ENCODE assay signal across 22 cellular contexts in the genomic region with DNA sequence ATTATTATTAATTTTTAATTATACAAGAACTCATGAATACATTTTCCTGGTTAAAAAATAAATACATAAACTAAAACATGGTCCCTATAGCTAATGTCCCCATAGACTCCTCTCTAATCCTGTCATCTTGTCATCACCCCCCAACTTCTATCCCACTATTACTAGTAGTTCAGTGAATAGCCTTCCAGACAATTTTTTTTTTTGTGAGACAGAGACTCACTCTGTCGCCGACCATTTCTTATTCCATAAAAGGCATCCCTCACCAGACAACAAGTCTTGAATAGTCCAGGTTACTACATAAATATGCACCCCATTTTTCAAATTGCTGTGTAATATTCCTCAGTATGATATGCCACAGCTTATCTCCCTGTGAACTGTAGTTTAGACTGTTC. TPM values are rescaled to one million over a fixed set of nuclear protein-coding genes. Genes with fewer than 3 reads are reported as not detected.
DNase-seq lines count a peak whose midpoint lies in the region; ATAC-seq and TF ChIP-seq lines count a peak whose summit lies in the region.
"Had no signal": no experiment of that assay in that cellular context is flagged by ENCODE, and none has a peak within 500 bp of the region (broad histone marks: within the 10 kb centered on the region; RNA-seq: fewer than 3 reads in every experiment).

No MANE protein-coding gene starts in this region.

- H3K4me2 ChIP-seq in hepatocyte, result no peak overlapping the region

- TF ChIP-seq CTCF in right atrium auricular region (IDR thresholded peaks at IDR 0.05) (no peak), hepatocyte (IDR thresholded peaks at IDR 0.05; ENCODE audit: poor library complexity) (no peak), thoracic aorta (IDR thresholded peaks at IDR 0.05) (no peak), CD14-positive monocyte (IDR thresholded peaks at IDR 0.05) (no peak)

- H3K4me1 ChIP-seq in right atrium auricular region (peaks cover 0 to 57% of the 10 kb centered on the region in 2 donors), right cardiac atrium (ENCODE audit: control insufficient read depth, insufficient read depth, low read length) (peaks cover 13% of the 10 kb centered on the region), hepatocyte (ENCODE audit: insufficient read depth) (peaks cover 4% of the 10 kb centered on the region), thoracic aorta (ENCODE audit: control insufficient read depth in 1 of 2, low read depth in 2 of 2) (peaks cover 3 to 6% of the 10 kb centered on the region in 2 donors)
- H3K4me1 ChIP-seq: HAP-1 had no signal

- peaks cover 9% of the 10 kb centered on the region for H3K4me1 Mint-ChIP-seq in CD14-positive monocyte
- no peaks in the 10 kb centered on the region for H3K4me1 Mint-ChIP-seq in effector memory CD8-positive, alpha-beta T cell (ENCODE audit: low read depth in 2 of 2)
- H3K4me1 Mint-ChIP-seq: activated naive CD8-positive, alpha-beta T cell treated with anti-CD3 and anti-CD28 coated beads, Interleukin-2, amount 50 U/mL, for 24 hours; CD4-positive, CD25-positive, alpha-beta regulatory T cell had no signal

- no peak overlapping the region for H3K4me3 Mint-ChIP-seq in CD14-positive monocyte
- no peak overlapping the region for H3K4me3 Mint-ChIP-seq in effector memory CD8-positive, alpha-beta T cell
- H3K4me3 Mint-ChIP-seq: activated naive CD8-positive, alpha-beta T cell treated with anti-CD3 and anti-CD28 coated beads, Interleukin-2, amount 50 U/mL, for 24 hours; CD4-positive, CD25-positive, alpha-beta regulatory T cell; IgD-negative memory B cell had no signal

- H3K36me3 ChIP-seq in right atrium auricular region (no peaks in the 10 kb centered on the region), hepatocyte (replicated peaks; ENCODE audit: insufficient read depth, low read depth) (no peaks in the 10 kb centered on the region), thoracic aorta (no peaks in the 10 kb centered on the region)
- H3K36me3 ChIP-seq: HAP-1, SJCRH30 had no signal

- 44% methylated on average over 2 of the region's 2 CpGs for WGBS in right cardiac atrium
- 73% methylated on average over 2 of the region's 2 CpGs for WGBS in hepatocyte (ENCODE audit: low lambda C conversion rate, missing lambda C conversion rate)

- H3K9me2 ChIP-seq in hepatocyte (replicated peaks; ENCODE audit: insufficient read depth), result no peaks in the 10 kb centered on the region

- H3K4me3 ChIP-seq in right atrium auricular region (no peak overlapping the region), right cardiac atrium (ENCODE audit: low read length) (no peak overlapping the region), hepatocyte (no peak overlapping the region), thoracic aorta (no peak overlapping the region)
- H3K4me3 ChIP-seq: HAP-1, SJCRH30 had no signal

- H3K27me3 Mint-ChIP-seq in CD14-positive monocyte (ENCODE audit: low read depth in 3 of 3), result peaks cover 7 to 15% (median 9%) of the 10 kb centered on the region in 3 donors
- peaks cover 66 to 70% of the 10 kb centered on the region in 2 donors for H3K27me3 Mint-ChIP-seq in effector memory CD8-positive, alpha-beta T cell

- no peak overlapping the region for H2AFZ ChIP-seq in hepatocyte

- H3K9me3 ChIP-seq in right atrium auricular region (no peaks in the 10 kb centered on the region), right cardiac atrium (ENCODE audit: control insufficient read depth, low read length) (no peaks in the 10 kb centered on the region), hepatocyte (ENCODE audit: low read depth) (no peaks in the 10 kb centered on the region), thoracic aorta (no peaks in the 10 kb centered on the region)
- H3K9me3 ChIP-seq: HAP-1, SJCRH30 had no signal

- DNase-seq in right atrium auricular region (ENCODE audit: low spot score) (no peak), right cardiac atrium (no peak), amniotic epithelial cell (ENCODE audit: low read depth) (peak; percentile 17), hepatocyte (ENCODE audit: low spot score) (no peak), thoracic aorta (ENCODE audit: low spot score) (no peak), CD14-positive monocyte (ENCODE audit: low spot score) (no peak)
- no peak for DNase-seq in effector memory CD8-positive, alpha-beta T cell
- DNase-seq: activated CD4-positive, alpha-beta T cell treated with anti-CD3 and anti-CD28 coated beads for 1 hour; activated naive CD8-positive, alpha-beta T cell treated with anti-CD3 and anti-CD28 coated beads, Interleukin-2, amount 50 U/mL, for 24 hours; CD4-positive, CD25-positive, alpha-beta regulatory T cell; DMS79; effector CD4-positive, alpha-beta T cell; NCI-H2081 treated with DMSO at 0.1 percent for 48 hours; NCI-H510A treated with DMSO at 0.1 percent for 48 hours; stimulated activated naive CD4-positive, alpha-beta T cell; T-helper 9 cell had no signal

- no peaks in the 10 kb centered on the region for H4K20me1 ChIP-seq in hepatocyte (ENCODE audit: insufficient read depth, poor library complexity, severe bottlenecking)

- H3K9me3 Mint-ChIP-seq in CD14-positive monocyte, result no peaks in the 10 kb centered on the region
- no peaks in the 10 kb centered on the region for H3K9me3 Mint-ChIP-seq in effector memory CD8-positive, alpha-beta T cell
- H3K9me3 Mint-ChIP-seq: activated naive CD8-positive, alpha-beta T cell treated with anti-CD3 and anti-CD28 coated beads, Interleukin-2, amount 50 U/mL, for 24 hours; activated T-helper 2 cell treated with anti-CD3 and anti-CD28 coated beads, Interferon-gamma antibody, Interleukin-2, Interleukin-4, amounts not matched to agents 10 μg/mL and 5 μg/mL and 100 μg/mL, durations not matched to agents 14 hours and 24 hours and 36 hours; CD4-positive, CD25-positive, alpha-beta regulatory T cell; nephron had no signal

- no peaks in the 10 kb centered on the region for H3K79me2 ChIP-seq in hepatocyte

- H3K27ac Mint-ChIP-seq in CD14-positive monocyte, result peak overlapping the region in 1 of 7 donors; percentile 10
- H3K27ac Mint-ChIP-seq in effector memory CD8-positive, alpha-beta T cell, result no peak overlapping the region
- H3K27ac Mint-ChIP-seq: activated naive CD8-positive, alpha-beta T cell treated with anti-CD3 and anti-CD28 coated beads, Interleukin-2, amount 50 U/mL, for 24 hours; activated T-helper 2 cell treated with anti-CD3 and anti-CD28 coated beads, Interferon-gamma antibody, Interleukin-2, Interleukin-4, amounts not matched to agents 10 μg/mL and 5 μg/mL and 100 μg/mL, durations not matched to agents 14 hours and 24 hours and 36 hours; CD4-positive, CD25-positive, alpha-beta regulatory T cell; IgD-negative memory B cell had no signal

- intact Hi-C loops in right cardiac atrium (cut with DNase I) (no loop called here), CD14-positive monocyte (cut with micrococcal nuclease) (no loop called here)

- H3K27me3 ChIP-seq in right atrium auricular region (no peaks in the 10 kb centered on the region), right cardiac atrium (ENCODE audit: control insufficient read depth, insufficient read depth) (no peaks in the 10 kb centered on the region), hepatocyte (no peaks in the 10 kb centered on the region), thoracic aorta (replicated peaks; ENCODE audit: insufficient read depth) (no peaks in the 10 kb centered on the region)

- no peaks in the 10 kb centered on the region for H3K36me3 Mint-ChIP-seq in CD14-positive monocyte
- peaks cover 3% of the 10 kb centered on the region for H3K36me3 Mint-ChIP-seq in effector memory CD8-positive, alpha-beta T cell (ENCODE audit: insufficient read depth)
- H3K36me3 Mint-ChIP-seq: CD4-positive, CD25-positive, alpha-beta regulatory T cell had no signal

- ATAC-seq in right cardiac atrium, result no peak
- ATAC-seq in thoracic aorta (ENCODE audit: insufficient number of reproducible peaks, low FRiP score, low read depth), result peak; percentile 6
- no peak for ATAC-seq in GM18868 (IDR thresholded peaks at IDR 0.05; ENCODE audit: unreplicated experiment)
- ATAC-seq in effector memory CD8-positive, alpha-beta T cell (replicated peaks), result no peak

- peak overlapping the region; percentile 87 to 89 for H3K27ac ChIP-seq in right atrium auricular region
- no peak overlapping the region for H3K27ac ChIP-seq in right cardiac atrium (ENCODE audit: low read length)
- H3K27ac ChIP-seq in hepatocyte, result peak overlapping the region; percentile 24
- no peak overlapping the region for H3K27ac ChIP-seq in thoracic aorta
- H3K27ac ChIP-seq: SJCRH30 had no signal

RNA-seq across cellular contexts. Expression of a gene that starts 6.5 kb away (rescaled TPM):
- total RNA-seq in right atrium auricular region (100 to 1,000 TPM; 109 to 145 TPM), right cardiac atrium (100 to 1,000 TPM; 140 to 185 (median 161) TPM), hepatocyte (7.0 and 7.3 TPM in 2 replicates), thoracic aorta (10 to 100 TPM; 23.0 to 41.2 TPM)
- polyA plus RNA-seq in right cardiac atrium (81.3 TPM), hepatocyte (7.8 and 8.1 TPM in 2 replicates), CD14-positive monocyte (under 1 TPM; 0.22 to 0.74 TPM)
- total RNA-seq: activated T-helper 2 cell treated with anti-CD3 and anti-CD28 coated beads, Interferon-gamma antibody, Interleukin-2, Interleukin-4, amounts not matched to agents 10 μg/mL and 5 μg/mL and 100 μg/mL, durations not matched to agents 14 hours and 24 hours and 36 hours had no signal

Comparison
In these comparisons a context has a peak if more than half of its experiments do, and no peak if none do; other contexts are left out.
1. H3K27ac ChIP-seq: peak in right atrium auricular region (2 of 2) and hepatocyte (single experiment); none in right cardiac atrium (single experiment) and thoracic aorta (0 of 2).